ENCODE assay signal across 19 cellular contexts in the genomic region with DNA sequence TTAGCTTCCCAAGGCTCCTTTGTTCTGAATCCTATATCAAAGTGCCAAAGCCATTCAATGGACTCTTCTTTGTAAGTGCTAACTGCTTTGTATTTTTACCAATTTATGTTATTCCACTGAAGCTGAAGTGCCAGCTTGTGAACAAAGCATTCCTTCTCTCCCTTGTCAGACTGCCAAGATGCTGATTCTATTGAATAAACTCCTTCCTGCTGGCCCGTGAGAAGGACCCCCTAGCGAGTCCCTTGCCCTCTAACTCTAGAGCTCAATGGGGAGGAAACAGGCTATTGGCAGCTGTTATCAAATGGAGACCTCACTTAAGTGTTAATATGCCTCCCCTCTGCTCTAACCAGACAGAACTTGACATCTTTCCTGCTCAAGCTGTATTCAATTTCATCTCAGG.
DNase-seq lines count a peak whose midpoint lies in the region; ATAC-seq and TF ChIP-seq lines count a peak whose summit lies in the region.
"Had no signal": no experiment of that assay in that cellular context is flagged by ENCODE, and none has a peak within 500 bp of the region (broad histone marks: within the 10 kb centered on the region; RNA-seq: fewer than 3 reads in every experiment).

No MANE protein-coding gene starts in this region.

- H3K36me3 ChIP-seq in A673 (ENCODE audit: insufficient read depth, low read length, poor library complexity, severe bottlenecking) = no peaks in the 10 kb centered on the region
- H3K36me3 ChIP-seq: cardiac muscle cell, gastroesophageal sphincter had no signal

- H3K4me1 Mint-ChIP-seq in endothelial cell (ENCODE audit: unreplicated experiment) = no peaks in the 10 kb centered on the region
- no peaks in the 10 kb centered on the region for H3K4me1 Mint-ChIP-seq in stimulated activated effector memory CD8-positive, alpha-beta T cell treated with anti-CD3 and anti-CD28 coated beads, Interleukin-12 subunit alpha, Interleukin-12 subunit beta, amount 100 ng/mL, for 72 hours
- H3K4me1 Mint-ChIP-seq: activated naive CD8-positive, alpha-beta T cell treated with anti-CD3 and anti-CD28 coated beads for 36 hours had no signal

- no peak overlapping the region for H3K4me3 Mint-ChIP-seq in endothelial cell (ENCODE audit: unreplicated experiment)
- H3K4me3 Mint-ChIP-seq in stimulated activated effector memory CD8-positive, alpha-beta T cell treated with anti-CD3 and anti-CD28 coated beads, Interleukin-12 subunit alpha, Interleukin-12 subunit beta, amount 100 ng/mL, for 72 hours = no peak overlapping the region
- H3K4me3 Mint-ChIP-seq: activated naive CD8-positive, alpha-beta T cell treated with anti-CD3 and anti-CD28 coated beads for 36 hours; CD8-positive, alpha-beta T cell had no signal

- no peak overlapping the region for H3K27ac ChIP-seq in A673 (ENCODE audit: low read depth, low read length, poor library complexity, severe bottlenecking)
- H3K27ac ChIP-seq: A549, cardiac muscle cell, gastroesophageal sphincter had no signal

- peak; percentile 98 for DNase-seq in A673 (ENCODE audit: low spot score)
- peak; percentile 37 for DNase-seq in NCI-H1092 treated with DMSO at 0.1 percent for 48 hours (lab: John Stamatoyannopoulos, UW)
- peak in 34 of 58 donors; percentile 2 to 83 (median 24) for DNase-seq in anterior cingulate cortex (lab: John Stamatoyannopoulos, UW)
- peak; percentile 67 for DNase-seq in iPS-NIHi11 (ENCODE audit: low spot score)
- no peak for DNase-seq in endothelial cell (ENCODE audit: low spot score)
- no peak for DNase-seq in activated naive CD4-positive, alpha-beta T cell treated with anti-CD3 and anti-CD28 coated beads, Interleukin-2, amount 50 U/mL, for 16 hours
- DNase-seq in HK-2 (ENCODE audit: unreplicated experiment) = no peak
- DNase-seq in stimulated activated effector memory CD8-positive, alpha-beta T cell treated with anti-CD3 and anti-CD28 coated beads, Interleukin-12 subunit alpha, Interleukin-12 subunit beta, amount 100 ng/mL, for 72 hours (ENCODE audit: low spot score in 2 of 2) = no peak
- DNase-seq: activated CD4-positive, alpha-beta T cell treated with anti-CD3 and anti-CD28 coated beads for 4 hours; activated naive CD8-positive, alpha-beta T cell treated with anti-CD3 and anti-CD28 coated beads for 36 hours; activated T-cell treated with anti-CD3 and anti-CD28 coated beads for 4 hours; CD8-positive, alpha-beta T cell; Karpas-422; NCI-H1930; T-helper 9 cell had no signal

- H3K27ac Mint-ChIP-seq in endothelial cell (ENCODE audit: unreplicated experiment) = no peak overlapping the region
- no peak overlapping the region for H3K27ac Mint-ChIP-seq in stimulated activated effector memory CD8-positive, alpha-beta T cell treated with anti-CD3 and anti-CD28 coated beads, Interleukin-12 subunit alpha, Interleukin-12 subunit beta, amount 100 ng/mL, for 72 hours
- H3K27ac Mint-ChIP-seq: activated naive CD8-positive, alpha-beta T cell treated with anti-CD3 and anti-CD28 coated beads for 36 hours; CD8-positive, alpha-beta T cell; progenitor cell of endocrine pancreas had no signal

- intact Hi-C loops in A673 (cut with micrococcal nuclease; ENCODE audit: unreplicated experiment) = loop anchor here (2.0 to 5.0 kb wide), 2 partner anchors 180 to 420 kb away; no protein-coding TSS in a partner anchor

- H3K9me3 ChIP-seq in A673 (ENCODE audit: low read depth, low read length, poor library complexity, severe bottlenecking) = peaks cover 10% of the 10 kb centered on the region
- H3K9me3 ChIP-seq: A549 had no signal

- H3K4me1 ChIP-seq in A673 (ENCODE audit: insufficient read depth, low read length, poor library complexity, severe bottlenecking) = peaks cover 16% of the 10 kb centered on the region
- H3K4me1 ChIP-seq: A549, gastroesophageal sphincter had no signal

- no TSS peak for BruUV-seq in A673 (replicated peaks; lab: Mats Ljungman, UMichigan)

- no peak for ATAC-seq in stimulated activated effector memory CD8-positive, alpha-beta T cell treated with anti-CD3 and anti-CD28 coated beads, Interleukin-12 subunit alpha, Interleukin-12 subunit beta, amount 100 ng/mL, for 72 hours
- ATAC-seq: A549; CD8-positive, alpha-beta T cell; gastroesophageal sphincter had no signal

- H3K4me3 ChIP-seq in A673 (ENCODE audit: low read depth, low read length, poor library complexity, severe bottlenecking) = no peak overlapping the region
- H3K4me3 ChIP-seq: A549, cardiac muscle cell, gastroesophageal sphincter had no signal

- CTCF ChIA-PET in A673 (lab: Charles Lee) = interaction anchor here (0.6 to 0.8 kb wide), 2 partner anchors 357 to 427 kb away, joined by 3 read pairs; no protein-coding TSS in a partner anchor

- H3K27me3 ChIP-seq in A673 (replicated peaks; ENCODE audit: insufficient read depth, low read depth, low read length, poor library complexity) = peaks cover 7% of the 10 kb centered on the region
- H3K27me3 ChIP-seq: cardiac muscle cell, gastroesophageal sphincter had no signal

- POLR2A ChIA-PET in A673 (lab: Charles Lee; ENCODE audit: low non-redundant PET) = no interaction called here

- no peak for TF ChIP-seq CTCF in A673 (conservative IDR thresholded peaks at IDR 0.05; ENCODE audit: low read depth, low read length)
- no peak for TF ChIP-seq CTCF in endothelial cell (IDR thresholded peaks at IDR 0.05; ENCODE audit: unreplicated experiment)

- H3K9me3 Mint-ChIP-seq in endothelial cell (ENCODE audit: unreplicated experiment) = peaks cover 6% of the 10 kb centered on the region
- peaks cover 20% of the 10 kb centered on the region for H3K9me3 Mint-ChIP-seq in stimulated activated effector memory CD8-positive, alpha-beta T cell treated with anti-CD3 and anti-CD28 coated beads, Interleukin-12 subunit alpha, Interleukin-12 subunit beta, amount 100 ng/mL, for 72 hours

- peaks cover 5% of the 10 kb centered on the region for H3K36me3 Mint-ChIP-seq in endothelial cell (ENCODE audit: low read depth, unreplicated experiment)
- H3K36me3 Mint-ChIP-seq in stimulated activated effector memory CD8-positive, alpha-beta T cell treated with anti-CD3 and anti-CD28 coated beads, Interleukin-12 subunit alpha, Interleukin-12 subunit beta, amount 100 ng/mL, for 72 hours = no peaks in the 10 kb centered on the region

- no peaks in the 10 kb centered on the region for H3K27me3 Mint-ChIP-seq in endothelial cell (ENCODE audit: unreplicated experiment)
- H3K27me3 Mint-ChIP-seq: activated naive CD8-positive, alpha-beta T cell treated with anti-CD3 and anti-CD28 coated beads for 36 hours; progenitor cell of endocrine pancreas had no signal

Comparison
In these comparisons a context has a peak if more than half of its experiments do, and no peak if none do; other contexts are left out.
1. DNase-seq: peak in A673 (single experiment), NCI-H1092 treated with DMSO at 0.1 percent for 48 hours (single experiment), anterior cingulate cortex (34 of 58) and iPS-NIHi11 (single experiment); none in endothelial cell (single experiment), activated naive CD4-positive, alpha-beta T cell treated with anti-CD3 and anti-CD28 coated beads, Interleukin-2, amount 50 U/mL, for 16 hours (single experiment), HK-2 (single experiment) and stimulated activated effector memory CD8-positive, alpha-beta T cell treated with anti-CD3 and anti-CD28 coated beads, Interleukin-12 subunit alpha, Interleukin-12 subunit beta, amount 100 ng/mL, for 72 hours (0 of 2).